In the genomic region with DNA sequence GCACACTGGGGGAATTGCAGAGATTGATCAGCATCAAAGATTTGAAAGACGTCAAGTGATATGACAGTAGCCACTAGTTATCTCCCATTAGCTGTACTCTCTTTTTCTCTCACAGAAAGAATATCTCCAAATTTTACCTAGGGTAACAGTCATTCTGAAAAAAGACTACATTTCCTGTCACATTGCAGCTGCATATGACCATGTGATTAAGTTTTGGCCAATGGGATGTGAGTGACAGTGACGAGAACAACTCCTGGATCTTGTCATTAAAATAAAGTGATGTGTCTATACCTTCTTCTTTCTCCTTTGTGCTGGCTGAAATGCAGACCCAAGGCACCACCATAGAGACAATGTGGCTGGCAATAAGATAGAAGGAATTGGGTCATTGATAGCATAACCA, we compare ENCODE assay signal across 23 cellular contexts. TPM values are rescaled to one million over a fixed set of nuclear protein-coding genes. Genes with fewer than 3 reads are reported as not detected.
A peak's percentile ranks its signal among the peaks of the same experiment; 100 is the strongest.
DNase-seq lines count a peak whose midpoint lies in the region; ATAC-seq and TF ChIP-seq lines count a peak whose summit lies in the region.
"Had no signal": no experiment of that assay in that cellular context is flagged by ENCODE, and none has a peak within 500 bp of the region (broad histone marks: within the 10 kb centered on the region; RNA-seq: fewer than 3 reads in every experiment).

No MANE protein-coding gene starts in this region.

- no peaks in the 10 kb centered on the region for H3K9me2 ChIP-seq in OCI-LY7 (ENCODE audit: insufficient read depth, low read length)

- no peak overlapping the region for H3K4me3 Mint-ChIP-seq in endothelial cell (ENCODE audit: unreplicated experiment)
- H3K4me3 Mint-ChIP-seq: CD14-positive monocyte; CD4-positive, alpha-beta T cell; CD8-positive, alpha-beta memory T cell; HFFc6 had no signal

- no peak overlapping the region for H3K27ac ChIP-seq in OCI-LY7 (ENCODE audit: low read depth, low read length, poor library complexity, severe bottlenecking)
- H3K27ac ChIP-seq: A549; BLaER1 treated with 17β-estradiol and CSF1 and Interleukin-3, amounts not matched to agents 10 nM and 100 nM had no signal

- no peaks in the 10 kb centered on the region for H3K9me3 ChIP-seq in OCI-LY7 (ENCODE audit: low read length)
- H3K9me3 ChIP-seq: A549; BE2C; BLaER1 treated with 17β-estradiol and CSF1 and Interleukin-3, amounts not matched to agents 10 nM and 100 nM; HAP-1 had no signal

- H3K36me3 ChIP-seq in OCI-LY7 (ENCODE audit: insufficient read depth, low read length): no peaks in the 10 kb centered on the region
- H3K36me3 ChIP-seq: BE2C; BLaER1 treated with 17β-estradiol and CSF1 and Interleukin-3, amounts not matched to agents 10 nM and 100 nM; HAP-1 had no signal

- intact Hi-C loops in OCI-LY7 (cut with micrococcal nuclease; ENCODE audit: unreplicated experiment): no loop called here

- peaks cover 7% of the 10 kb centered on the region for H3K4me1 Mint-ChIP-seq in endothelial cell (ENCODE audit: unreplicated experiment)
- H3K4me1 Mint-ChIP-seq: CD8-positive, alpha-beta memory T cell had no signal

- peaks cover 15% of the 10 kb centered on the region for H3K4me1 ChIP-seq in OCI-LY7 (ENCODE audit: insufficient read depth, low read length, poor library complexity, severe bottlenecking)
- H3K4me1 ChIP-seq: A549, BE2C, HAP-1 had no signal

- DNase-seq in OCI-LY7 (ENCODE audit: low spot score): no peak
- DNase-seq in endothelial cell (ENCODE audit: low spot score): no peak
- DNase-seq: 8988T; ACHN; AML-193; BE2C; CD4-positive, alpha-beta T cell; CD8-positive, alpha-beta memory T cell; DMS 273 treated with DMSO at 0.1 percent for 48 hours; DMS79; EL; GDM1; GOT3; HFFc6 had no signal

- POLR2A ChIA-PET in OCI-LY7 (lab: Charles Lee): interaction anchor here (0.6 to 0.7 kb wide), 3 partner anchors 27 to 1212 kb away, joined by 3 read pairs; no protein-coding TSS in a partner anchor

- H3K36me3 Mint-ChIP-seq in endothelial cell (ENCODE audit: low read depth, unreplicated experiment): no peaks in the 10 kb centered on the region
- H3K36me3 Mint-ChIP-seq: CD14-positive monocyte; CD8-positive, alpha-beta memory T cell had no signal

- H3K79me2 ChIP-seq in OCI-LY7 (ENCODE audit: insufficient read depth, low read depth, low read length): no peaks in the 10 kb centered on the region

- H4K20me1 ChIP-seq in OCI-LY7 (ENCODE audit: insufficient read depth, low read length): no peaks in the 10 kb centered on the region
- H4K20me1 ChIP-seq: BLaER1 treated with 17β-estradiol and CSF1 and Interleukin-3, amounts not matched to agents 10 nM and 100 nM had no signal

- H2AFZ ChIP-seq in OCI-LY7 (ENCODE audit: low read length): 0 out of 2 replicates have a peak overlapping the region, but pooled peaks have one; percentile 8

- H3K27me3 Mint-ChIP-seq in endothelial cell (ENCODE audit: unreplicated experiment): no peaks in the 10 kb centered on the region

- no peak for TF ChIP-seq CTCF in OCI-LY7 (conservative IDR thresholded peaks at IDR 0.05; ENCODE audit: low read length)
- TF ChIP-seq CTCF in endothelial cell (IDR thresholded peaks at IDR 0.05; ENCODE audit: unreplicated experiment): no peak

- no peak overlapping the region for H3K4me2 ChIP-seq in OCI-LY7 (ENCODE audit: low read length)
- H3K4me2 ChIP-seq: A549; BLaER1 treated with 17β-estradiol and CSF1 and Interleukin-3, amounts not matched to agents 10 nM and 100 nM had no signal

- H3K4me3 ChIP-seq in OCI-LY7 (ENCODE audit: low read depth, low read length, poor library complexity, severe bottlenecking): no peak overlapping the region
- H3K4me3 ChIP-seq: A549; BLaER1 treated with 17β-estradiol and CSF1 and Interleukin-3, amounts not matched to agents 10 nM and 100 nM; GM12878; HAP-1 had no signal

- no peak overlapping the region for H3K27ac Mint-ChIP-seq in endothelial cell (ENCODE audit: unreplicated experiment)
- H3K27ac Mint-ChIP-seq: CD4-positive, alpha-beta T cell; CD8-positive, alpha-beta memory T cell; HFFc6 had no signal

- ATAC-seq in GM18873 (IDR thresholded peaks at IDR 0.05; ENCODE audit: low FRiP score, unreplicated experiment) (peak; percentile 45), HG03354 (IDR thresholded peaks at IDR 0.05; ENCODE audit: poor library complexity, severe bottlenecking, unreplicated experiment) (peak; percentile 56), GM21515 (IDR thresholded peaks at IDR 0.05; ENCODE audit: unreplicated experiment) (no peak), HG03135 (IDR thresholded peaks at IDR 0.05; ENCODE audit: unreplicated experiment) (no peak)
- ATAC-seq: A549, GM12878 had no signal

- CTCF ChIA-PET in OCI-LY7 (lab: Charles Lee; ENCODE audit: unreplicated experiment): no interaction called here

- no peaks in the 10 kb centered on the region for H3K9me3 Mint-ChIP-seq in endothelial cell (ENCODE audit: unreplicated experiment)
- H3K9me3 Mint-ChIP-seq: CD4-positive, alpha-beta T cell; CD8-positive, alpha-beta memory T cell; HFFc6 had no signal

- BruUV-seq in OCI-LY7 (replicated peaks; lab: Mats Ljungman, UMichigan): no TSS peak

RNA-seq across cellular contexts. Expression of a gene that starts 10.5 kb away (rescaled TPM):
- not detected in 2 replicates for total RNA-seq in OCI-LY7 (2014; rRNA removed; shearing (Covaris generic))
- total RNA-seq in OCI-LY7 (2022) (not detected in 2 replicates), endothelial cell (ENCODE audit: unreplicated experiment) (not detected)
- total RNA-seq: CD4-positive, alpha-beta T cell; CD8-positive, alpha-beta memory T cell; GM12878; HFFc6 had no signal

RNA-seq across cellular contexts. Expression of a gene that starts 33.9 kb away (rescaled TPM):
- total RNA-seq in OCI-LY7 (2014; rRNA removed; shearing (Covaris generic)): not detected in 2 replicates
- total RNA-seq in OCI-LY7 (2022) (not detected in 2 replicates), endothelial cell (ENCODE audit: unreplicated experiment) (0.08 TPM)
- total RNA-seq: CD4-positive, alpha-beta T cell; CD8-positive, alpha-beta memory T cell had no signal

Comparison
In these comparisons a context has a peak if more than half of its experiments do, and no peak if none do; other contexts are left out.
1. ATAC-seq: peak in GM18873 (single experiment) and HG03354 (single experiment); none in GM21515 (single experiment) and HG03135 (single experiment).